ENCODE assay signal across 23 cellular contexts in genomic region chr3:170081079-170081741, GRCh38. TPM values are rescaled to one million over a fixed set of nuclear protein-coding genes. Genes with fewer than 3 reads are reported as not detected.
DNase-seq lines count a peak whose midpoint lies in the region; ATAC-seq and TF ChIP-seq lines count a peak whose summit lies in the region.
"Had no signal": no experiment of that assay in that cellular context is flagged by ENCODE, and none has a peak within 500 bp of the region (broad histone marks: within the 10 kb centered on the region; RNA-seq: fewer than 3 reads in every experiment).

No MANE protein-coding gene starts in this region.

- dilution Hi-C loops in IMR-90 (cut with HindIII; ENCODE audit: low sequenced_read_pairs, unreplicated experiment) = no loop called here

- H3K27me3 ChIP-seq in IMR-90 (ENCODE audit: control insufficient read depth, insufficient read depth, low read length) (no peaks in the 10 kb centered on the region), psoas muscle (ENCODE audit: insufficient read depth in 3 of 3, low read length in 2 of 3) (no peaks in the 10 kb centered on the region), PC-9 (ENCODE audit: insufficient read depth, low read depth) (no peaks in the 10 kb centered on the region)
- H3K27me3 ChIP-seq: brain microvascular endothelial cell, colonic mucosa, sigmoid colon had no signal

- no peak overlapping the region for H3K23ac ChIP-seq in IMR-90 (ENCODE audit: low read depth, low read length)

- H3K14ac ChIP-seq in IMR-90 (replicated peaks; ENCODE audit: low read depth, low read length) = no peak overlapping the region

- intact Hi-C loops in IMR-90 (cut with micrococcal nuclease) (no loop called here), psoas muscle (cut with DNase I) (no loop called here), PC-9 (cut with micrococcal nuclease; ENCODE audit: unreplicated experiment) (loop anchor here (5.0 kb wide), 1 partner anchor 44 kb away; the partner anchor contains the start of gene GPR160)

- H4K91ac ChIP-seq in IMR-90 (ENCODE audit: insufficient read depth, low read depth, low read length) = no peak overlapping the region

- H3K4me2 ChIP-seq in IMR-90 (ENCODE audit: low read depth, low read length) (no peak overlapping the region), PC-9 (no peak overlapping the region)
- H3K4me2 ChIP-seq: A549 had no signal

- peak; percentile 61 for ATAC-seq in IMR-90 (ENCODE audit: low read depth)
- no peak for ATAC-seq in psoas muscle
- no peak for ATAC-seq in naive thymus-derived CD8-positive, alpha-beta T cell
- no peak for ATAC-seq in HG03175 (IDR thresholded peaks at IDR 0.05; ENCODE audit: unreplicated experiment)
- ATAC-seq: A549; activated CD4-positive, alpha-beta T cell treated with anti-CD3 and anti-CD28 coated beads for 36 hours; HCT116; Right ventricle myocardium inferior; stimulated activated effector memory CD8-positive, alpha-beta T cell treated with anti-CD3 and anti-CD28 coated beads, Interleukin-12 subunit alpha, Interleukin-12 subunit beta, amount 100 ng/mL, for 72 hours; T-cell had no signal

- TF ChIP-seq RAD21 in IMR-90 (IDR thresholded peaks at IDR 0.05; ENCODE audit: low read length) = no peak

- H3K27ac ChIP-seq in IMR-90 (ENCODE audit: insufficient read depth, low read length) = no peak overlapping the region
- no peak overlapping the region for H3K27ac ChIP-seq in psoas muscle
- no peak overlapping the region for H3K27ac ChIP-seq in PC-9
- H3K27ac ChIP-seq: A549, brain microvascular endothelial cell, colonic mucosa, sigmoid colon had no signal

- peaks cover 0 to 9% (median 5%) of the 10 kb centered on the region in 4 donors for H3K4me1 Mint-ChIP-seq in naive thymus-derived CD8-positive, alpha-beta T cell

- no peaks in the 10 kb centered on the region for H3K9me3 ChIP-seq in IMR-90 (ENCODE audit: control insufficient read depth, insufficient read depth, low read length)
- no peaks in the 10 kb centered on the region for H3K9me3 ChIP-seq in psoas muscle
- H3K9me3 ChIP-seq in PC-9 (ENCODE audit: insufficient read depth, low read depth) = no peaks in the 10 kb centered on the region
- H3K9me3 ChIP-seq: A549, colonic mucosa, sigmoid colon had no signal

- H2AK9ac ChIP-seq in IMR-90 (replicated peaks; ENCODE audit: low read depth, low read length, poor library complexity) = no peak overlapping the region

- H3K79me1 ChIP-seq in IMR-90 (ENCODE audit: low read depth in 1 of 2, low read length in 2 of 2) = no peaks in the 10 kb centered on the region

- WGBS in IMR-90 (ENCODE audit: extremely low coverage in 2 of 2, insufficient read length in 1 of 2), 2 experiments = no CpG with 5 or more reads among the region's 1 CpG
- WGBS in psoas muscle, 3 donors = 29 to 52% (median 38%) methylated on average over 1 of the region's 1 CpG

- no peak overlapping the region for H2BK120ac ChIP-seq in IMR-90 (ENCODE audit: low read depth, low read length)

- no peak overlapping the region for H2AK5ac ChIP-seq in IMR-90 (ENCODE audit: low read depth, low read length)

- H3K56ac ChIP-seq in IMR-90 (ENCODE audit: extremely low read depth, insufficient read depth, low read length) = no peak overlapping the region

- no peaks in the 10 kb centered on the region for H3K9me2 ChIP-seq in PC-9 (ENCODE audit: insufficient read depth)

- TF ChIP-seq POLR2A in IMR-90 (IDR thresholded peaks at IDR 0.05; ENCODE audit: low read depth, low read length) = no peak

- H3K4me3 Mint-ChIP-seq in naive thymus-derived CD8-positive, alpha-beta T cell = no peak overlapping the region
- H3K4me3 Mint-ChIP-seq: activated CD4-positive, alpha-beta T cell treated with anti-CD3 and anti-CD28 coated beads for 36 hours; activated naive CD4-positive, alpha-beta T cell treated with anti-CD3 and anti-CD28 coated beads, Interleukin-2, amount 50 U/mL, for 24 hours; activated T-helper 1 cell treated with anti-CD3 and anti-CD28 coated beads, Interleukin-12 subunit alpha, Interleukin-12 subunit beta, Interleukin-2, Interleukin-4 antibody, amounts not matched to agents 30 ng/mL and 10 ng/mL and 1 ng/mL, durations not matched to agents 14 hours and 24 hours and 36 hours; CD4-positive, alpha-beta memory T cell; stimulated activated effector memory CD8-positive, alpha-beta T cell treated with anti-CD3 and anti-CD28 coated beads, Interleukin-12 subunit alpha, Interleukin-12 subunit beta, amount 100 ng/mL, for 72 hours; T-cell had no signal

- H3K4me1 ChIP-seq in IMR-90 (ENCODE audit: control insufficient read depth, insufficient read depth, low read length) = peaks cover 1% of the 10 kb centered on the region; the same call in 1 of the 2 replicates
- no peaks in the 10 kb centered on the region for H3K4me1 ChIP-seq in psoas muscle
- H3K4me1 ChIP-seq in PC-9 (replicated peaks; ENCODE audit: insufficient read depth) = 0 out of 2 replicates have a peak, but pooled peaks cover 4% of the 10 kb centered on the region
- H3K4me1 ChIP-seq: colonic mucosa, sigmoid colon had no signal

- CTCF ChIA-PET in IMR-90 (lab: Yijun Ruan, JAX) (no interaction called here), PC-9 (lab: Charles Lee) (no interaction called here)

- no peaks in the 10 kb centered on the region for H3K9me1 ChIP-seq in IMR-90 (ENCODE audit: insufficient read depth, low read length)

- H4K20me1 ChIP-seq in IMR-90 (ENCODE audit: insufficient read depth, low read length) = no peaks in the 10 kb centered on the region
- H4K20me1 ChIP-seq in PC-9 (ENCODE audit: insufficient read depth) = no peaks in the 10 kb centered on the region

- no peak overlapping the region for H4K8ac ChIP-seq in IMR-90 (ENCODE audit: low read depth in 2 of 2, low read length in 2 of 2)

- no peak overlapping the region for H2BK20ac ChIP-seq in IMR-90 (ENCODE audit: low read depth, low read length)

- peaks cover 7% of the 10 kb centered on the region for H3K36me3 ChIP-seq in IMR-90 (ENCODE audit: control insufficient read depth, insufficient read depth, low read length)
- peaks cover 0 to 29% of the 10 kb centered on the region in 2 donors for H3K36me3 ChIP-seq in psoas muscle (ENCODE audit: insufficient read depth in 1 of 2, low read depth in 1 of 2)
- H3K36me3 ChIP-seq in PC-9 (ENCODE audit: low read depth) = peaks cover 29% of the 10 kb centered on the region
- H3K36me3 ChIP-seq: colonic mucosa had no signal

- in situ Hi-C loops in IMR-90 (cut with MboI; ENCODE audit: low sequenced_read_pairs) = no loop called here

- H3K27ac Mint-ChIP-seq in naive thymus-derived CD8-positive, alpha-beta T cell = peak overlapping the region in 3 of 10 donors; percentile 17 to 58 (median 53)
- H3K27ac Mint-ChIP-seq: activated CD4-positive, alpha-beta T cell treated with anti-CD3 and anti-CD28 coated beads for 36 hours; activated T-helper 1 cell treated with anti-CD3 and anti-CD28 coated beads, Interleukin-12 subunit alpha, Interleukin-12 subunit beta, Interleukin-2, Interleukin-4 antibody, amounts not matched to agents 30 ng/mL and 10 ng/mL and 1 ng/mL, durations not matched to agents 14 hours and 24 hours and 36 hours; stimulated activated effector memory CD8-positive, alpha-beta T cell treated with anti-CD3 and anti-CD28 coated beads, Interleukin-12 subunit alpha, Interleukin-12 subunit beta, amount 100 ng/mL, for 72 hours had no signal

- no peaks in the 10 kb centered on the region for H3K79me2 ChIP-seq in PC-9 (ENCODE audit: low read depth)

- no peaks in the 10 kb centered on the region for H3K27me3 Mint-ChIP-seq in naive thymus-derived CD8-positive, alpha-beta T cell
- H3K27me3 Mint-ChIP-seq: activated CD4-positive, alpha-beta T cell treated with anti-CD3 and anti-CD28 coated beads for 36 hours; activated naive CD4-positive, alpha-beta T cell treated with anti-CD3 and anti-CD28 coated beads, Interleukin-2, amount 50 U/mL, for 24 hours; CD4-positive, alpha-beta memory T cell; T-cell had no signal

- H2AFZ ChIP-seq in IMR-90 (replicated peaks; ENCODE audit: low read length, poor library complexity) (no peak overlapping the region), PC-9 (no peak overlapping the region)

- H3K9ac ChIP-seq in IMR-90 (ENCODE audit: low read depth, low read length) = no peak overlapping the region

- H3K18ac ChIP-seq in IMR-90 (ENCODE audit: low read depth, low read length) = no peak overlapping the region

- H3K4me3 ChIP-seq in IMR-90 (ENCODE audit: insufficient read depth, low read depth, low read length) (no peak overlapping the region), psoas muscle (no peak overlapping the region), PC-9 (no peak overlapping the region)
- H3K4me3 ChIP-seq: A549, colonic mucosa, sigmoid colon had no signal

- H4K5ac ChIP-seq in IMR-90 (ENCODE audit: low read depth, low read length) = no peak overlapping the region

- H2BK5ac ChIP-seq in IMR-90 (ENCODE audit: low read depth, low read length, poor library complexity, severe bottlenecking) = no peak overlapping the region

- POLR2A ChIA-PET in IMR-90 (lab: Charles Lee; ENCODE audit: unreplicated experiment) (interaction anchor here (0.6 kb wide), 1 partner anchor 587 kb away, joined by 3 read pairs; no protein-coding TSS in a partner anchor), PC-9 (lab: Charles Lee; ENCODE audit: unreplicated experiment) (no interaction called here)
- POLR2A ChIA-PET in naive thymus-derived CD8-positive, alpha-beta T cell (lab: Charles Lee) = no interaction called here

- TF ChIP-seq CTCF in AG09319 (IDR thresholded peaks at IDR 0.05; ENCODE audit: low read depth, low read length) (no peak), IMR-90 (conservative IDR thresholded peaks at IDR 0.05; ENCODE audit: low read depth, low read length) (no peak), psoas muscle (IDR thresholded peaks at IDR 0.05) (no peak), PC-9 (conservative IDR thresholded peaks at IDR 0.05) (no peak)

- peaks cover 9 to 45% (median 27%) of the 10 kb centered on the region in 3 donors for H3K36me3 Mint-ChIP-seq in naive thymus-derived CD8-positive, alpha-beta T cell

- H3K4ac ChIP-seq in IMR-90 (ENCODE audit: low read depth, low read length) = no peak overlapping the region

- peaks cover 0 to 3% (median 0%) of the 10 kb centered on the region in 9 donors for H3K9me3 Mint-ChIP-seq in naive thymus-derived CD8-positive, alpha-beta T cell
- H3K9me3 Mint-ChIP-seq: activated naive CD4-positive, alpha-beta T cell treated with anti-CD3 and anti-CD28 coated beads, Interleukin-2, amount 50 U/mL, for 24 hours; activated T-helper 1 cell treated with anti-CD3 and anti-CD28 coated beads, Interleukin-12 subunit alpha, Interleukin-12 subunit beta, Interleukin-2, Interleukin-4 antibody, amounts not matched to agents 30 ng/mL and 10 ng/mL and 1 ng/mL, durations not matched to agents 14 hours and 24 hours and 36 hours; CD4-positive, alpha-beta memory T cell; stimulated activated effector memory CD8-positive, alpha-beta T cell treated with anti-CD3 and anti-CD28 coated beads, Interleukin-12 subunit alpha, Interleukin-12 subunit beta, amount 100 ng/mL, for 72 hours; T-cell had no signal

- peaks cover 16% of the 10 kb centered on the region; the same call in 1 of the 2 replicates for H3F3A ChIP-seq in PC-9 (ENCODE audit: insufficient read depth, low read depth)

- H2BK15ac ChIP-seq in IMR-90 (ENCODE audit: low read depth, low read length) = no peak overlapping the region

- DNase-seq in AG09319 (ENCODE audit: extremely low read depth, low read depth) (peak; percentile 18), IMR-90 (peak; percentile 72), astrocyte of the hippocampus (ENCODE audit: low read depth, low spot score) (peak; percentile 40), foreskin melanocyte (peak; percentile 38), psoas muscle (no peak), PC-9 (no peak)
- no peak for DNase-seq in naive thymus-derived CD8-positive, alpha-beta T cell
- DNase-seq: activated CD4-positive, alpha-beta T cell treated with anti-CD3 and anti-CD28 coated beads for 36 hours; brain microvascular endothelial cell; CD4-positive, alpha-beta memory T cell; colonic mucosa; NCI-H1436; NCI-H2171 treated with DMSO at 0.1 percent for 48 hours; NCI-H69; sigmoid colon; T-cell had no signal

- BruUV-seq in IMR-90 (replicated peaks; lab: Mats Ljungman, UMichigan) = no TSS peak
- BruUV-seq in PC-9 (replicated peaks; lab: Mats Ljungman, UMichigan) = no TSS peak

RNA-seq across cellular contexts. Expression of gene GPR160, which starts 43.4 kb away (rescaled TPM):
- total RNA-seq in IMR-90 (2012; rRNA removed) = 0.18 and 0.28 TPM in 2 replicates
- 0.09 TPM in 2 replicates for polyA plus RNA-seq in IMR-90 (2012; rRNA removed)
- polyA plus RNA-seq in IMR-90 (2012; cell fraction: cytosol; rRNA removed) = 0.02 and 0.05 TPM in 2 replicates
- polyA plus RNA-seq in IMR-90 (2012; cell fraction: nucleus; rRNA removed; ENCODE audit: low replicate concordance) = 0.03 TPM in 1 of 2 replicates, not detected in the other
- 1 to 10 TPM in 1 of 4 donors, under 1 TPM in 3; 0.42 to 1.1 (median 0.87) TPM for total RNA-seq in psoas muscle
- polyA plus RNA-seq in psoas muscle = 1 to 10 TPM in 1 of 3 donors, under 1 TPM in 2; 0.52 to 1.2 (median 0.64) TPM
- total RNA-seq in PC-9 (2021) = 11.1 and 12.6 TPM in 2 replicates
- 10 to 100 TPM; 17.1 to 19.5 TPM for total RNA-seq in naive thymus-derived CD8-positive, alpha-beta T cell
- polyA plus RNA-seq in naive thymus-derived CD8-positive, alpha-beta T cell = 10 to 100 TPM; 12.5 to 18.3 (median 16.9) TPM

Comparison
In these comparisons a context has a peak if more than half of its experiments do, and no peak if none do; other contexts are left out.
1. DNase-seq: peak in AG09319 (single experiment), IMR-90 (single experiment), astrocyte of the hippocampus (single experiment) and foreskin melanocyte (single experiment); none in psoas muscle (0 of 2), PC-9 (0 of 2) and naive thymus-derived CD8-positive, alpha-beta T cell (0 of 10).